1 cellular context compared by ENCODE assay signal in genomic region chr17:49277638-49278037, GRCh38.
TF ChIP-seq lines count a peak whose summit lies in the region.

No MANE protein-coding gene starts in this region.

TF ChIP-seq in HepG2, 621 proteins besides CTCF, POLR2A, EP300 and RAD21 (continued from another document):
- TF ChIP-seq, protein P1, sequence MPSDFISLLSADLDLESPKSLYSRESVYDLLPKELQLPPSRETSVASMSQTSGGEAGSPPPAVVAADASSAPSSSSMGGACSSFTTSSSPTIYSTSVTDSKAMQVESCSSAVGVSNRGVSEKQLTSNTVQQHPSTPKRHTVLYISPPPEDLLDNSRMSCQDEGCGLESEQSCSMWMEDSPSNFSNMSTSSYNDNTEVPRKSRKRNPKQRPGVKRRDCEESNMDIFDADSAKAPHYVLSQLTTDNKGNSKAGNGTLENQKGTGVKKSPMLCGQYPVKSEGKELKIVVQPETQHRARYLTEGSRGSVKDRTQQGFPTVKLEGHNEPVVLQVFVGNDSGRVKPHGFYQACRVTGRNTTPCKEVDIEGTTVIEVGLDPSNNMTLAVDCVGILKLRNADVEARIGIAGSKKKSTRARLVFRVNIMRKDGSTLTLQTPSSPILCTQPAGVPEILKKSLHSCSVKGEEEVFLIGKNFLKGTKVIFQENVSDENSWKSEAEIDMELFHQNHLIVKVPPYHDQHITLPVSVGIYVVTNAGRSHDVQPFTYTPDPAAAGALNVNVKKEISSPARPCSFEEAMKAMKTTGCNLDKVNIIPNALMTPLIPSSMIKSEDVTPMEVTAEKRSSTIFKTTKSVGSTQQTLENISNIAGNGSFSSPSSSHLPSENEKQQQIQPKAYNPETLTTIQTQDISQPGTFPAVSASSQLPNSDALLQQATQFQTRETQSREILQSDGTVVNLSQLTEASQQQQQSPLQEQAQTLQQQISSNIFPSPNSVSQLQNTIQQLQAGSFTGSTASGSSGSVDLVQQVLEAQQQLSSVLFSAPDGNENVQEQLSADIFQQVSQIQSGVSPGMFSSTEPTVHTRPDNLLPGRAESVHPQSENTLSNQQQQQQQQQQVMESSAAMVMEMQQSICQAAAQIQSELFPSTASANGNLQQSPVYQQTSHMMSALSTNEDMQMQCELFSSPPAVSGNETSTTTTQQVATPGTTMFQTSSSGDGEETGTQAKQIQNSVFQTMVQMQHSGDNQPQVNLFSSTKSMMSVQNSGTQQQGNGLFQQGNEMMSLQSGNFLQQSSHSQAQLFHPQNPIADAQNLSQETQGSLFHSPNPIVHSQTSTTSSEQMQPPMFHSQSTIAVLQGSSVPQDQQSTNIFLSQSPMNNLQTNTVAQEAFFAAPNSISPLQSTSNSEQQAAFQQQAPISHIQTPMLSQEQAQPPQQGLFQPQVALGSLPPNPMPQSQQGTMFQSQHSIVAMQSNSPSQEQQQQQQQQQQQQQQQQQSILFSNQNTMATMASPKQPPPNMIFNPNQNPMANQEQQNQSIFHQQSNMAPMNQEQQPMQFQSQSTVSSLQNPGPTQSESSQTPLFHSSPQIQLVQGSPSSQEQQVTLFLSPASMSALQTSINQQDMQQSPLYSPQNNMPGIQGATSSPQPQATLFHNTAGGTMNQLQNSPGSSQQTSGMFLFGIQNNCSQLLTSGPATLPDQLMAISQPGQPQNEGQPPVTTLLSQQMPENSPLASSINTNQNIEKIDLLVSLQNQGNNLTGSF (CRISPR knock-in tag; IDR thresholded peaks at IDR 0.05), result no peak
- TF ChIP-seq ZFAT (CRISPR knock-in tag; conservative IDR thresholded peaks at IDR 0.05) (no peak), HNF1A (IDR thresholded peaks at IDR 0.05; ENCODE audit: low read depth) (no peak), HNF1A (CRISPR knock-in tag; IDR thresholded peaks at IDR 0.05; ENCODE audit: borderline replicate concordance) (no peak), GATAD1 (CRISPR knock-in tag; IDR thresholded peaks at IDR 0.05) (no peak), ARID5B (CRISPR knock-in tag; IDR thresholded peaks at IDR 0.05) (peak; percentile 62), POLR2AphosphoS2 (IDR thresholded peaks at IDR 0.05; ENCODE audit: low read depth, low read length) (no peak), NR2F1 (CRISPR knock-in tag; IDR thresholded peaks at IDR 0.05) (peak; percentile 49 to 64; a peak in 2 of 4 replicates), ZNF556 (CRISPR knock-in tag; IDR thresholded peaks at IDR 0.05; ENCODE audit: borderline replicate concordance) (no peak), MIER3 (CRISPR knock-in tag; IDR thresholded peaks at IDR 0.05; ENCODE audit: borderline replicate concordance) (no peak), RARA (CRISPR knock-in tag; IDR thresholded peaks at IDR 0.05) (peak; percentile 71), GATAD2A (CRISPR knock-in tag; IDR thresholded peaks at IDR 0.05) (no peak), ZBTB37 (CRISPR knock-in tag; IDR thresholded peaks at IDR 0.05) (no peak), ZMYM4 (CRISPR knock-in tag; IDR thresholded peaks at IDR 0.05) (peak; percentile 46; the same call in 1 of the 2 replicates), NFKB2 (CRISPR knock-in tag; IDR thresholded peaks at IDR 0.05; ENCODE audit: borderline replicate concordance) (no peak), CENPX (CRISPR knock-in tag; IDR thresholded peaks at IDR 0.05) (no peak), ARNT2 (CRISPR knock-in tag; IDR thresholded peaks at IDR 0.05; ENCODE audit: low read depth) (no peak), TBX2 (CRISPR knock-in tag; IDR thresholded peaks at IDR 0.05; ENCODE audit: borderline replicate concordance) (peak; percentile 71)
- TF ChIP-seq, protein P2, sequence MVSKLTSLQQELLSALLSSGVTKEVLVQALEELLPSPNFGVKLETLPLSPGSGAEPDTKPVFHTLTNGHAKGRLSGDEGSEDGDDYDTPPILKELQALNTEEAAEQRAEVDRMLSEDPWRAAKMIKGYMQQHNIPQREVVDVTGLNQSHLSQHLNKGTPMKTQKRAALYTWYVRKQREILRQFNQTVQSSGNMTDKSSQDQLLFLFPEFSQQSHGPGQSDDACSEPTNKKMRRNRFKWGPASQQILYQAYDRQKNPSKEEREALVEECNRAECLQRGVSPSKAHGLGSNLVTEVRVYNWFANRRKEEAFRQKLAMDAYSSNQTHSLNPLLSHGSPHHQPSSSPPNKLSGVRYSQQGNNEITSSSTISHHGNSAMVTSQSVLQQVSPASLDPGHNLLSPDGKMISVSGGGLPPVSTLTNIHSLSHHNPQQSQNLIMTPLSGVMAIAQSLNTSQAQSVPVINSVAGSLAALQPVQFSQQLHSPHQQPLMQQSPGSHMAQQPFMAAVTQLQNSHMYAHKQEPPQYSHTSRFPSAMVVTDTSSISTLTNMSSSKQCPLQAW (CRISPR knock-in tag; IDR thresholded peaks at IDR 0.05), result no peak
- TF ChIP-seq, protein P3, sequence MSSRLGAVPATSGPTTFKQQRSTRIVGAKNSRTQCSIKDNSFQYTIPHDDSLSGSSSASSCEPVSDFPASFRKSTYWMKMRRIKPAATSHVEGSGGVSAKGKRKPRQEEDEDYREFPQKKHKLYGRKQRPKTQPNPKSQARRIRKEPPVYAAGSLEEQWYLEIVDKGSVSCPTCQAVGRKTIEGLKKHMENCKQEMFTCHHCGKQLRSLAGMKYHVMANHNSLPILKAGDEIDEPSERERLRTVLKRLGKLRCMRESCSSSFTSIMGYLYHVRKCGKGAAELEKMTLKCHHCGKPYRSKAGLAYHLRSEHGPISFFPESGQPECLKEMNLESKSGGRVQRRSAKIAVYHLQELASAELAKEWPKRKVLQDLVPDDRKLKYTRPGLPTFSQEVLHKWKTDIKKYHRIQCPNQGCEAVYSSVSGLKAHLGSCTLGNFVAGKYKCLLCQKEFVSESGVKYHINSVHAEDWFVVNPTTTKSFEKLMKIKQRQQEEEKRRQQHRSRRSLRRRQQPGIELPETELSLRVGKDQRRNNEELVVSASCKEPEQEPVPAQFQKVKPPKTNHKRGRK (CRISPR knock-in tag; IDR thresholded peaks at IDR 0.05), result no peak
- TF ChIP-seq, protein P4, sequence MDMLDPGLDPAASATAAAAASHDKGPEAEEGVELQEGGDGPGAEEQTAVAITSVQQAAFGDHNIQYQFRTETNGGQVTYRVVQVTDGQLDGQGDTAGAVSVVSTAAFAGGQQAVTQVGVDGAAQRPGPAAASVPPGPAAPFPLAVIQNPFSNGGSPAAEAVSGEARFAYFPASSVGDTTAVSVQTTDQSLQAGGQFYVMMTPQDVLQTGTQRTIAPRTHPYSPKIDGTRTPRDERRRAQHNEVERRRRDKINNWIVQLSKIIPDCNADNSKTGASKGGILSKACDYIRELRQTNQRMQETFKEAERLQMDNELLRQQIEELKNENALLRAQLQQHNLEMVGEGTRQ (IDR thresholded peaks at IDR 0.05; ENCODE audit: low read depth, low read length), result no peak
- TF ChIP-seq, protein P4 (CRISPR knock-in tag; IDR thresholded peaks at IDR 0.05; ENCODE audit: borderline replicate concordance), result no peak
